9 cellular contexts compared by ENCODE assay signal in genomic region chr5:40799248-40799647, GRCh38. TPM values are rescaled to one million over a fixed set of nuclear protein-coding genes. Genes with fewer than 3 reads are reported as not detected.
DNase-seq lines count a peak whose midpoint lies in the region; ATAC-seq and TF ChIP-seq lines count a peak whose summit lies in the region.
"Had no signal": no experiment of that assay in that cellular context is flagged by ENCODE, and none has a peak within 500 bp of the region (broad histone marks: within the 10 kb centered on the region; RNA-seq: fewer than 3 reads in every experiment).

No MANE protein-coding gene starts in this region.

- no peaks in the 10 kb centered on the region for H3K9me2 ChIP-seq in SK-N-SH
- H3K9me2 ChIP-seq in SU-DHL-6 (replicated peaks; ENCODE audit: insufficient read depth, low read length), result no peaks in the 10 kb centered on the region

- H3K4me1 ChIP-seq in SK-N-SH (ENCODE audit: control insufficient read depth in 1 of 2, insufficient read depth in 2 of 2, low read depth in 1 of 2, low read length in 1 of 2), result peaks cover 4 to 11% of the 10 kb centered on the region in 2 experiments; a peak in 2 of 4 replicates

- CTCF ChIA-PET in SK-N-SH (lab: Yijun Ruan, JAX), result interaction anchor here (0.6 to 1.1 kb wide), 3 partner anchors 31 to 86 kb away, joined by 3 read pairs; partner anchors contain the start of gene RPL37

- H3K4me3 Mint-ChIP-seq in stimulated activated effector memory CD8-positive, alpha-beta T cell treated with anti-CD3 and anti-CD28 coated beads, Interleukin-12 subunit alpha, Interleukin-12 subunit beta, amount 100 ng/mL, for 72 hours, result peak overlapping the region; percentile 78

- ATAC-seq in SK-N-SH treated with all-trans-retinoic acid at 6 μM for 48 hours (no peak), HG03342 (IDR thresholded peaks at IDR 0.05; ENCODE audit: unreplicated experiment) (no peak)
- ATAC-seq in stimulated activated effector memory CD8-positive, alpha-beta T cell treated with anti-CD3 and anti-CD28 coated beads, Interleukin-12 subunit alpha, Interleukin-12 subunit beta, amount 100 ng/mL, for 72 hours, result no peak

- no peak overlapping the region for H3K27ac Mint-ChIP-seq in stimulated activated effector memory CD8-positive, alpha-beta T cell treated with anti-CD3 and anti-CD28 coated beads, Interleukin-12 subunit alpha, Interleukin-12 subunit beta, amount 100 ng/mL, for 72 hours

- H4K20me1 ChIP-seq in SK-N-SH (ENCODE audit: insufficient read depth), result peaks cover 28% of the 10 kb centered on the region
- H4K20me1 ChIP-seq in SU-DHL-6 (ENCODE audit: low read depth, low read length), result no peaks in the 10 kb centered on the region

- no peaks in the 10 kb centered on the region for H3K27me3 ChIP-seq in SK-N-SH (ENCODE audit: insufficient read depth)
- no peaks in the 10 kb centered on the region for H3K27me3 ChIP-seq in SU-DHL-6 (ENCODE audit: low read length)

- peak overlapping the region; percentile 97; the same call in 1 of the 2 replicates for H2AFZ ChIP-seq in SK-N-SH (ENCODE audit: low read depth)
- H2AFZ ChIP-seq in SU-DHL-6 (ENCODE audit: low read depth, low read length, severe bottlenecking), result no peak overlapping the region

- WGBS in SK-N-SH (ENCODE audit: low lambda C conversion rate), result 16% methylated on average over 1 of the region's 1 CpG

- no peak for TF ChIP-seq RAD21 in SK-N-SH (IDR thresholded peaks at IDR 0.05; ENCODE audit: low read length)

- H3K9me3 Mint-ChIP-seq in stimulated activated effector memory CD8-positive, alpha-beta T cell treated with anti-CD3 and anti-CD28 coated beads, Interleukin-12 subunit alpha, Interleukin-12 subunit beta, amount 100 ng/mL, for 72 hours, result no peaks in the 10 kb centered on the region

- H3K4me3 ChIP-seq in SK-N-SH (ENCODE audit: low read depth in 2 of 2, low read length in 1 of 2), result peak overlapping the region; percentile 89 to 93
- peak overlapping the region; percentile 80 for H3K4me3 ChIP-seq in SU-DHL-6 (ENCODE audit: insufficient read depth, low read length, poor library complexity, severe bottlenecking)
- H3K4me3 ChIP-seq in fibroblast of villous mesenchyme (ENCODE audit: low read depth, low read length), result peak overlapping the region; percentile 75

- H3K4me2 ChIP-seq in SK-N-SH (peak overlapping the region; percentile 83), SU-DHL-6 (ENCODE audit: low read depth, low read length, poor library complexity, severe bottlenecking) (peak overlapping the region; percentile 82)

- peaks cover 22% of the 10 kb centered on the region for H3F3A ChIP-seq in SK-N-SH (replicated peaks; ENCODE audit: insufficient read depth)
- peaks cover 20% of the 10 kb centered on the region for H3F3A ChIP-seq in SU-DHL-6 (ENCODE audit: insufficient read depth)

- TF ChIP-seq EP300 in SK-N-SH (IDR thresholded peaks at IDR 0.05; ENCODE audit: borderline replicate concordance in 1 of 2, low read depth in 1 of 2, low read length in 1 of 2), result no peak

- peaks cover 30% of the 10 kb centered on the region for H3K36me3 Mint-ChIP-seq in stimulated activated effector memory CD8-positive, alpha-beta T cell treated with anti-CD3 and anti-CD28 coated beads, Interleukin-12 subunit alpha, Interleukin-12 subunit beta, amount 100 ng/mL, for 72 hours

- POLR2A ChIA-PET in SK-N-SH (lab: Yijun Ruan, JAX), result interaction anchor here (0.6 to 2.2 kb wide), 4 partner anchors 16 to 36 kb away, joined by 4 to 23 read pairs (median 4); partner anchors contain the start of gene RPL37

- H3K27ac ChIP-seq in SK-N-SH (ENCODE audit: low read depth in 2 of 2, low read length in 1 of 2) (peak overlapping the region; percentile 90 to 96; a peak in 2 of 4 replicates), SU-DHL-6 (ENCODE audit: low read depth, low read length) (no peak overlapping the region)

- no peaks in the 10 kb centered on the region for H3K9me3 ChIP-seq in SK-N-SH
- no peaks in the 10 kb centered on the region for H3K9me3 ChIP-seq in SU-DHL-6 (ENCODE audit: insufficient read depth, low read length)

- peaks cover 16% of the 10 kb centered on the region for H3K4me1 Mint-ChIP-seq in stimulated activated effector memory CD8-positive, alpha-beta T cell treated with anti-CD3 and anti-CD28 coated beads, Interleukin-12 subunit alpha, Interleukin-12 subunit beta, amount 100 ng/mL, for 72 hours

- no peak for TF ChIP-seq CTCF in SK-N-SH (IDR thresholded peaks at IDR 0.05)
- TF ChIP-seq CTCF in SU-DHL-6 (IDR thresholded peaks at IDR 0.05; ENCODE audit: insufficient read depth, low read length, poor library complexity, severe bottlenecking), result no peak
- TF ChIP-seq CTCF in fibroblast of villous mesenchyme (IDR thresholded peaks at IDR 0.05; ENCODE audit: insufficient read depth, low read depth, low read length), result no peak

- H3K9ac ChIP-seq in SK-N-SH (peak overlapping the region; percentile 89), SU-DHL-6 (ENCODE audit: low read length) (peak overlapping the region; percentile 76)

- no peak for DNase-seq in SK-N-SH
- DNase-seq in fibroblast of villous mesenchyme (ENCODE audit: low read depth), result no peak
- DNase-seq in stimulated activated effector memory CD8-positive, alpha-beta T cell treated with anti-CD3 and anti-CD28 coated beads, Interleukin-12 subunit alpha, Interleukin-12 subunit beta, amount 100 ng/mL, for 72 hours (ENCODE audit: low spot score in 2 of 2), result no peak
- no peak for DNase-seq in H4 (ENCODE audit: low spot score)
- DNase-seq in NCI-H524 (lab: John Stamatoyannopoulos, UW), result no peak
- DNase-seq: NCI-H2029 had no signal

- peaks cover 3 to 5% of the 10 kb centered on the region in 2 experiments for H3K36me3 ChIP-seq in SK-N-SH (replicated peaks in 1 of 2; ENCODE audit: control insufficient read depth in 1 of 2, insufficient read depth in 2 of 2, low read length in 1 of 2)
- no peaks in the 10 kb centered on the region for H3K36me3 ChIP-seq in SU-DHL-6 (ENCODE audit: low read length)

- peaks cover 41% of the 10 kb centered on the region for H3K79me2 ChIP-seq in SK-N-SH (ENCODE audit: insufficient read depth)
- H3K79me2 ChIP-seq in SU-DHL-6 (ENCODE audit: insufficient read depth, low read length), result peaks cover 34% of the 10 kb centered on the region

TF ChIP-seq in SK-N-SH, 30 proteins besides CTCF, POLR2A, EP300 and RAD21 (continues in another document):
- TF ChIP-seq NRF1 (IDR thresholded peaks at IDR 0.05; ENCODE audit: low read depth, low read length) (no peak), TEAD4 (IDR thresholded peaks at IDR 0.05; ENCODE audit: borderline replicate concordance, insufficient read depth) (no peak), FOXJ3 (CRISPR knock-in tag; IDR thresholded peaks at IDR 0.05) (no peak), FOSL2 (IDR thresholded peaks at IDR 0.05; ENCODE audit: borderline replicate concordance, low read depth) (no peak), JUND (IDR thresholded peaks at IDR 0.05) (no peak), YY1 (IDR thresholded peaks at IDR 0.05; ENCODE audit: low read depth) (no peak), RFX5 (IDR thresholded peaks at IDR 0.05; ENCODE audit: low read length) (no peak), GABPA (IDR thresholded peaks at IDR 0.05; ENCODE audit: low read depth) (no peak)

TF ChIP-seq in SK-N-SH treated with all-trans-retinoic acid at 6 μM for 48 hours, 23 proteins besides CTCF, POLR2A, EP300 and RAD21 (continues in another document):
- TF ChIP-seq PPARA (CRISPR knock-in tag; IDR thresholded peaks at IDR 0.05; ENCODE audit: borderline replicate concordance) (no peak), GLIS3 (CRISPR knock-in tag; IDR thresholded peaks at IDR 0.05) (no peak), TCF4 (CRISPR knock-in tag; IDR thresholded peaks at IDR 0.05; ENCODE audit: borderline replicate concordance) (no peak), CSRNP3 (CRISPR knock-in tag; IDR thresholded peaks at IDR 0.05) (no peak), ARNTL (CRISPR knock-in tag; IDR thresholded peaks at IDR 0.05; ENCODE audit: borderline replicate concordance, low read depth) (no peak), BACH2 (CRISPR knock-in tag; IDR thresholded peaks at IDR 0.05; ENCODE audit: borderline replicate concordance) (no peak)

RNA-seq across cellular contexts. Expression of gene PRKAA1, which starts 1.1 kb away (rescaled TPM):
- polyA plus RNA-seq in SK-N-SH (2012; rRNA removed), result 23.2 and 34.4 TPM in 2 replicates
- polyA plus RNA-seq in SK-N-SH (2012; cell fraction: cytosol; rRNA removed), result 24.4 and 27.7 TPM in 2 replicates
- 63.9 and 115 TPM in 2 replicates for polyA plus RNA-seq in SK-N-SH (2012; cell fraction: nucleus; rRNA removed)
- total RNA-seq in fibroblast of villous mesenchyme, result 106 and 132 TPM in 2 replicates
- 47.1 and 75.6 TPM in 2 replicates for total RNA-seq in H4 (2014; rRNA removed; shearing (Covaris generic))

RNA-seq across cellular contexts. Expression of gene RPL37, which starts 35.8 kb away (rescaled TPM):
- 297 and 465 TPM in 2 replicates for polyA plus RNA-seq in SK-N-SH (2012; rRNA removed)
- 477 and 1,130 TPM in 2 replicates for polyA plus RNA-seq in SK-N-SH (2012; cell fraction: cytosol; rRNA removed)
- 230 and 235 TPM in 2 replicates for polyA plus RNA-seq in SK-N-SH (2012; cell fraction: nucleus; rRNA removed)
- 247 and 971 TPM in 2 replicates for total RNA-seq in fibroblast of villous mesenchyme
- total RNA-seq in H4 (2014; rRNA removed; shearing (Covaris generic)), result 104 and 179 TPM in 2 replicates

RNA-seq across cellular contexts. Expression of gene CARD6, which starts 41.9 kb away (rescaled TPM):
- 0.03 TPM in 2 replicates for polyA plus RNA-seq in SK-N-SH (2012; rRNA removed)
- 0.04 and 0.05 TPM in 2 replicates for polyA plus RNA-seq in SK-N-SH (2012; cell fraction: cytosol; rRNA removed)
- polyA plus RNA-seq in SK-N-SH (2012; cell fraction: nucleus; rRNA removed), result 0.04 TPM in 2 replicates
- 8.7 and 11.7 TPM in 2 replicates for total RNA-seq in fibroblast of villous mesenchyme
- total RNA-seq in H4 (2014; rRNA removed; shearing (Covaris generic)), result 7.2 and 8.3 TPM in 2 replicates

RNA-seq across cellular contexts. Expression of gene TTC33, which starts 43.5 kb away (rescaled TPM):
- 2.2 and 3.3 TPM in 2 replicates for polyA plus RNA-seq in SK-N-SH (2012; rRNA removed)
- 4.3 and 4.9 TPM in 2 replicates for polyA plus RNA-seq in SK-N-SH (2012; cell fraction: cytosol; rRNA removed)
- 1.9 and 4.5 TPM in 2 replicates for polyA plus RNA-seq in SK-N-SH (2012; cell fraction: nucleus; rRNA removed)
- 12.2 and 18.6 TPM in 2 replicates for total RNA-seq in fibroblast of villous mesenchyme
- total RNA-seq in H4 (2014; rRNA removed; shearing (Covaris generic)), result 18.2 and 27.6 TPM in 2 replicates
